1 cellular context compared by ENCODE assay signal in the genomic region with DNA sequence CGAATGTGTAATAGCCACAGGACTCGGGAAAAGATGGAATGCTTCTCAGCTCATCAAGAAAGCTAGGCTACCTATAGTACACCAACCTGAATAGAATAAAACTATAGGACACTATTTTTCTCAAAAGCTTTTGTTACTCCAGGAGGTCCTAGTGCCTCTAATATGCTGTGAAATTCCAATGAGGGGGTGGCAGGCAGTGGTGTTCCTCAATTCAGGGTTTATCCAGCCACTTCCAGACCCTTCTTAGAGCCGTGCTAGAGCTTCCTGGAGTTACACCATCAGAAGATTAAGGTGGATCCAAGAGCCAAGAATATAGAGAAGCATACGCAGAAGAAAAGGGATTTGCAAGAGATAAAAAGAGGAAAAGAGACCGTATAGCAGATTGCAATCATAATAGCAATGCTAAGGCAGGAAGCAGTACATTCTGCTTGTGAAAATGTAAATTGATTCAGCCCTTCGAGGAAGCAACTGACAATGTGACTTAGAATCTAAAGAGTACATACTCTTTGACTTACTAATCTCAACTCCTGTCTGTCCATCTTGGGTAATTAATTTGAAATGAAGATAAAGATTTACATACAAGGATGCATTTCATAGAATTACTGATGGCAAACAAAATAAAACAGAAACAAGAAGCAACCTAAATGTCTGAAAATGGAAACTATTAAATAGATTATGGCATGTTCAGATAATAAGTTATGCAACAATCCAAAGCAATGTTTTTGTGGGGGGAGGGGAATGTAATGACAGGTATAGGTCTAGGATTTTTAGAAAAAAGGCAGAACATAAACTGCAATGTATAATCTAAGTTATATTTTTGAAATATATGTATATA.
A peak's percentile ranks its signal among the peaks of the same experiment; 100 is the strongest.
TF ChIP-seq lines count a peak whose summit lies in the region.

No MANE protein-coding gene starts in this region.

TF ChIP-seq in K562, 482 proteins besides CTCF, POLR2A, EP300 and RAD21 (continued from another document and continues in another):
- TF ChIP-seq PHF20 (IDR thresholded peaks at IDR 0.05; ENCODE audit: partially characterized antibody): no peak
- TF ChIP-seq, protein P1, sequence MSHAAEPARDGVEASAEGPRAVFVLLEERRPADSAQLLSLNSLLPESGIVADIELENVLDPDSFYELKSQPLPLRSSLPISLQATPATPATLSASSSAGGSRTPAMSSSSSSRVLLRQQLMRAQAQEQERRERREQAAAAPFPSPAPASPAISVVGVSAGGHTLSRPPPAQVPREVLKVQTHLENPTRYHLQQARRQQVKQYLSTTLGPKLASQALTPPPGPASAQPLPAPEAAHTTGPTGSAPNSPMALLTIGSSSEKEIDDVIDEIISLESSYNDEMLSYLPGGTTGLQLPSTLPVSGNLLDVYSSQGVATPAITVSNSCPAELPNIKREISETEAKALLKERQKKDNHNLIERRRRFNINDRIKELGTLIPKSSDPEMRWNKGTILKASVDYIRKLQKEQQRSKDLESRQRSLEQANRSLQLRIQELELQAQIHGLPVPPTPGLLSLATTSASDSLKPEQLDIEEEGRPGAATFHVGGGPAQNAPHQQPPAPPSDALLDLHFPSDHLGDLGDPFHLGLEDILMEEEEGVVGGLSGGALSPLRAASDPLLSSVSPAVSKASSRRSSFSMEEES (CRISPR knock-in tag; IDR thresholded peaks at IDR 0.05): no peak
- no peak for TF ChIP-seq NR0B1 (IDR thresholded peaks at IDR 0.05; ENCODE audit: partially characterized antibody)
- TF ChIP-seq PTBP1 (IDR thresholded peaks at IDR 0.05; ENCODE audit: low read depth, low read length): no peak
- TF ChIP-seq NCOA1 (IDR thresholded peaks at IDR 0.05; ENCODE audit: low read depth): no peak
- TF ChIP-seq, protein P2, sequence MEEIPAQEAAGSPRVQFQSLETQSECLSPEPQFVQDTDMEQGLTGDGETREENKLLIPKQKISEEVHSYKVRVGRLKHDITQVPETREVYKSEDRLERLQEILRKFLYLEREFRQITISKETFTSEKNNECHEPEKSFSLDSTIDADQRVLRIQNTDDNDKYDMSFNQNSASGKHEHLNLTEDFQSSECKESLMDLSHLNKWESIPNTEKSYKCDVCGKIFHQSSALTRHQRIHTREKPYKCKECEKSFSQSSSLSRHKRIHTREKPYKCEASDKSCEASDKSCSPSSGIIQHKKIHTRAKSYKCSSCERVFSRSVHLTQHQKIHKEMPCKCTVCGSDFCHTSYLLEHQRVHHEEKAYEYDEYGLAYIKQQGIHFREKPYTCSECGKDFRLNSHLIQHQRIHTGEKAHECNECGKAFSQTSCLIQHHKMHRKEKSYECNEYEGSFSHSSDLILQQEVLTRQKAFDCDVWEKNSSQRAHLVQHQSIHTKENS (CRISPR knock-in tag; IDR thresholded peaks at IDR 0.05): no peak
- TF ChIP-seq BRF1 (IDR thresholded peaks at IDR 0.05; ENCODE audit: borderline replicate concordance, extremely low read depth, insufficient read length): no peak
- TF ChIP-seq CEBPG (CRISPR knock-in tag; IDR thresholded peaks at IDR 0.05): no peak
- TF ChIP-seq CEBPG (tag; conservative IDR thresholded peaks at IDR 0.05 in 1 of 2, IDR thresholded peaks at IDR 0.05 in 1 of 2): peak; percentile 77 to 78
- no peak for TF ChIP-seq ZBTB40 (IDR thresholded peaks at IDR 0.05)
- TF ChIP-seq ZBTB40 (CRISPR knock-in tag; IDR thresholded peaks at IDR 0.05): no peak
- TF ChIP-seq E4F1 (CRISPR knock-in tag; IDR thresholded peaks at IDR 0.05; ENCODE audit: borderline replicate concordance): no peak
- TF ChIP-seq, protein P3, sequence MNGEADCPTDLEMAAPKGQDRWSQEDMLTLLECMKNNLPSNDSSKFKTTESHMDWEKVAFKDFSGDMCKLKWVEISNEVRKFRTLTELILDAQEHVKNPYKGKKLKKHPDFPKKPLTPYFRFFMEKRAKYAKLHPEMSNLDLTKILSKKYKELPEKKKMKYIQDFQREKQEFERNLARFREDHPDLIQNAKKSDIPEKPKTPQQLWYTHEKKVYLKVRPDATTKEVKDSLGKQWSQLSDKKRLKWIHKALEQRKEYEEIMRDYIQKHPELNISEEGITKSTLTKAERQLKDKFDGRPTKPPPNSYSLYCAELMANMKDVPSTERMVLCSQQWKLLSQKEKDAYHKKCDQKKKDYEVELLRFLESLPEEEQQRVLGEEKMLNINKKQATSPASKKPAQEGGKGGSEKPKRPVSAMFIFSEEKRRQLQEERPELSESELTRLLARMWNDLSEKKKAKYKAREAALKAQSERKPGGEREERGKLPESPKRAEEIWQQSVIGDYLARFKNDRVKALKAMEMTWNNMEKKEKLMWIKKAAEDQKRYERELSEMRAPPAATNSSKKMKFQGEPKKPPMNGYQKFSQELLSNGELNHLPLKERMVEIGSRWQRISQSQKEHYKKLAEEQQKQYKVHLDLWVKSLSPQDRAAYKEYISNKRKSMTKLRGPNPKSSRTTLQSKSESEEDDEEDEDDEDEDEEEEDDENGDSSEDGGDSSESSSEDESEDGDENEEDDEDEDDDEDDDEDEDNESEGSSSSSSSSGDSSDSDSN (IDR thresholded peaks at IDR 0.05; ENCODE audit: borderline replicate concordance in 1 of 2, low read depth in 2 of 2, low read length in 2 of 2): 0 out of 4 replicates have a peak, but pooled peaks of 1 of the 2 experiments have one; percentile 16
- peak; percentile 53; the same call in 1 of the 2 replicates for TF ChIP-seq ATF3 (IDR thresholded peaks at IDR 0.05)
- TF ChIP-seq ATF3 (CRISPR knock-in tag; conservative IDR thresholded peaks at IDR 0.05): no peak
- no peak for TF ChIP-seq TBL1XR1 (IDR thresholded peaks at IDR 0.05; ENCODE audit: low read length in 2 of 2)
- TF ChIP-seq CBX2 (IDR thresholded peaks at IDR 0.05; ENCODE audit: insufficient read depth, low read length, poor library complexity, severe bottlenecking): no peak
- no peak for TF ChIP-seq HMG20A (CRISPR knock-in tag; conservative IDR thresholded peaks at IDR 0.05)
- no peak for TF ChIP-seq FOXP1 (CRISPR knock-in tag; IDR thresholded peaks at IDR 0.05)
- no peak for TF ChIP-seq RBM34 (IDR thresholded peaks at IDR 0.05; ENCODE audit: borderline replicate concordance, insufficient read depth, low read length)
- no peak for TF ChIP-seq ILF3 (IDR thresholded peaks at IDR 0.05; ENCODE audit: borderline replicate concordance)
- no peak for TF ChIP-seq MAFG (tag; conservative IDR thresholded peaks at IDR 0.05)
- no peak for TF ChIP-seq PHF8 (IDR thresholded peaks at IDR 0.05; ENCODE audit: borderline replicate concordance, low read length)
- TF ChIP-seq BACH1 (tag; IDR thresholded peaks at IDR 0.05): no peak
- TF ChIP-seq SIRT6 (IDR thresholded peaks at IDR 0.05; ENCODE audit: low read depth, low read length): no peak
- no peak for TF ChIP-seq HDAC6 (IDR thresholded peaks at IDR 0.05; ENCODE audit: low read depth, low read length)
- TF ChIP-seq ZSCAN32 (CRISPR knock-in tag; IDR thresholded peaks at IDR 0.05): no peak
- no peak for TF ChIP-seq ZFP30 (CRISPR knock-in tag; IDR thresholded peaks at IDR 0.05; ENCODE audit: borderline replicate concordance)
- TF ChIP-seq ETV1 (tag; conservative IDR thresholded peaks at IDR 0.05; ENCODE audit: low read depth): 0 out of 2 replicates have a peak, but pooled peaks have one; percentile 12
- no peak for TF ChIP-seq LCOR (CRISPR knock-in tag; IDR thresholded peaks at IDR 0.05)
- no peak for TF ChIP-seq KDM2B (CRISPR knock-in tag; IDR thresholded peaks at IDR 0.05)
- no peak for TF ChIP-seq CBFB (CRISPR knock-in tag; IDR thresholded peaks at IDR 0.05)
- TF ChIP-seq CHD1 (IDR thresholded peaks at IDR 0.05; ENCODE audit: low read length): peak; percentile 11
- no peak for TF ChIP-seq DLX4 (CRISPR knock-in tag; IDR thresholded peaks at IDR 0.05)
- TF ChIP-seq TFAM (CRISPR knock-in tag; conservative IDR thresholded peaks at IDR 0.05): no peak
- TF ChIP-seq TEAD4 (IDR thresholded peaks at IDR 0.05; ENCODE audit: low read length): no peak
- no peak for TF ChIP-seq TEAD4 (CRISPR knock-in tag; IDR thresholded peaks at IDR 0.05; ENCODE audit: borderline replicate concordance)
- TF ChIP-seq CREB1 (IDR thresholded peaks at IDR 0.05): no peak
- no peak for TF ChIP-seq CREB1 (CRISPR knock-in tag; IDR thresholded peaks at IDR 0.05)
